16 cellular contexts compared by ENCODE assay signal in genomic region chr3:94082412-94082937, GRCh38. TPM values are rescaled to one million over a fixed set of nuclear protein-coding genes. Genes with fewer than 3 reads are reported as not detected.
DNase-seq lines count a peak whose midpoint lies in the region; ATAC-seq, FAIRE-seq and TF ChIP-seq lines count a peak whose summit lies in the region.
"Had no signal": no experiment of that assay in that cellular context is flagged by ENCODE, and none has a peak within 500 bp of the region (broad histone marks: within the 10 kb centered on the region; RNA-seq: fewer than 3 reads in every experiment).

No MANE protein-coding gene starts in this region.

- H3K4me3 ChIP-seq in A549 = no peak overlapping the region
- H3K4me3 ChIP-seq in HEK293 (ENCODE audit: low read depth, low read length) = no peak overlapping the region; the same call in 1 of the 2 replicates
- H3K4me3 ChIP-seq: SJSA1 had no signal

- TF ChIP-seq CTCF in A549 (IDR thresholded peaks at IDR 0.05) = no peak
- TF ChIP-seq CTCF in HEK293 (tag by site-specific recombination; IDR thresholded peaks at IDR 0.05) = no peak

- H3K27ac ChIP-seq in A549 (no peak overlapping the region), HEK293 (ENCODE audit: extremely low read depth, low read depth, low read length) (peak overlapping the region; percentile 46; the same call in 1 of the 2 replicates)
- H3K27ac ChIP-seq: brain microvascular endothelial cell, SJSA1 had no signal

- ATAC-seq in A549 (no peak), HG02678 (IDR thresholded peaks at IDR 0.05; ENCODE audit: unreplicated experiment) (no peak)
- ATAC-seq: esophagus mucosa had no signal

- no peak for TF ChIP-seq POLR2A in A549 (IDR thresholded peaks at IDR 0.05; ENCODE audit: low read length)

- peaks cover 4 to 16% of the 10 kb centered on the region in 2 experiments; a peak in 2 of 3 replicates for H3K36me3 ChIP-seq in HEK293 (ENCODE audit: control insufficient read depth in 2 of 2, insufficient read depth in 1 of 2, low read length in 2 of 2)
- H3K36me3 ChIP-seq: brain microvascular endothelial cell had no signal

- H3K9me3 ChIP-seq in A549 (no peaks in the 10 kb centered on the region), HEK293 (ENCODE audit: control insufficient read depth, insufficient read depth, low read depth, low read length) (no peaks in the 10 kb centered on the region)
- H3K9me3 ChIP-seq: SJSA1 had no signal

- 93% methylated on average over 7 of the region's 7 CpGs for WGBS in A549 (ENCODE audit: missing lambda C conversion rate)

- DNase-seq in A549 (ENCODE audit: low read depth in 1 of 2, low spot score in 1 of 2) (no peak), NCI-H2107 treated with DMSO at 0.1 percent for 48 hours (lab: John Stamatoyannopoulos, UW; ENCODE audit: unreplicated experiment) (peak; percentile 88), astrocyte of the hippocampus (ENCODE audit: low read depth, low spot score) (peak; percentile 28), NOMO-1 treated with dmso at 0.1 percent for 144 hours (lab: John Stamatoyannopoulos, UW; ENCODE audit: unreplicated experiment) (no peak), cerebellar nuclear complex (lab: John Stamatoyannopoulos, UW) (no peak)
- DNase-seq in stimulated activated CD4-positive, alpha-beta T cell treated with anti-CD3 and anti-CD28 coated beads, Interleukin-1b, Interleukin-23, amount 100 ng/mL, for 48 hours = no peak
- DNase-seq: activated naive CD4-positive, alpha-beta T cell treated with anti-CD3 and anti-CD28 coated beads, Interleukin-2, amount 10 ng/mL, durations not matched to agents 7 days and 5 days; brain microvascular endothelial cell; CD4-positive, alpha-beta memory T cell; T1000 had no signal

- H3K4me1 ChIP-seq in A549 = no peaks in the 10 kb centered on the region
- H3K4me1 ChIP-seq in HEK293 (ENCODE audit: control insufficient read depth, insufficient read depth, low read length) = no peaks in the 10 kb centered on the region; the same call in 1 of the 2 replicates
- H3K4me1 ChIP-seq: SJSA1 had no signal

- no peak for TF ChIP-seq RAD21 in A549 (conservative IDR thresholded peaks at IDR 0.05 in 1 of 2, IDR thresholded peaks at IDR 0.05 in 1 of 2)

- TF ChIP-seq EP300 in A549 (IDR thresholded peaks at IDR 0.05) = no peak

- CTCF ChIA-PET in A549 (lab: Yijun Ruan, JAX) = interaction anchor here (2.2 kb wide), 1 partner anchor 13 kb away, joined by 7 read pairs; no protein-coding TSS in a partner anchor
- CTCF ChIA-PET in HEK293 (lab: Yijun Ruan, JAX) = interaction anchor here (0.6 to 1.6 kb wide), 4 partner anchors 8 to 254 kb away, joined by 3 read pairs; no protein-coding TSS in a partner anchor

- peak; percentile 13 for FAIRE-seq in A549 (lab: Jason Lieb, UNC)
- FAIRE-seq: keratinocyte had no signal

- H3K4me2 ChIP-seq in A549 = no peak overlapping the region

- POLR2A ChIA-PET in A549 (lab: Yijun Ruan, JAX) = interaction anchor here (0.5 kb wide), 1 partner anchor 56 kb away, joined by 3 read pairs; no protein-coding TSS in a partner anchor
- POLR2A ChIA-PET in HEK293 (lab: Yijun Ruan, JAX) = interaction anchor here (0.9 to 2.3 kb wide), 2 partner anchors 19 to 23 kb away, joined by 3 to 11 read pairs; partner anchors contain the start of genes DHFR2 and NSUN3

TF ChIP-seq in A549, 52 proteins besides CTCF, POLR2A, EP300 and RAD21:
- TF ChIP-seq NPAS2 (CRISPR knock-in tag; IDR thresholded peaks at IDR 0.05; ENCODE audit: borderline replicate concordance) = no peak
- no peak for TF ChIP-seq ATOH8 (CRISPR knock-in tag; IDR thresholded peaks at IDR 0.05; ENCODE audit: low read depth)
- no peak for TF ChIP-seq ZSCAN20 (CRISPR knock-in tag; IDR thresholded peaks at IDR 0.05)
- no peak for TF ChIP-seq KDM5A (IDR thresholded peaks at IDR 0.05)
- TF ChIP-seq BCL3 (IDR thresholded peaks at IDR 0.05) = no peak
- no peak for TF ChIP-seq EHF (CRISPR knock-in tag; IDR thresholded peaks at IDR 0.05)
TF ChIP-seq in A549: peak in this region for 0.

TF ChIP-seq in HEK293, 187 proteins besides CTCF, POLR2A, EP300 and RAD21 (continues in another document):
- TF ChIP-seq ZNF23 (tag by site-specific recombination; IDR thresholded peaks at IDR 0.05; ENCODE audit: borderline replicate concordance) (no peak), YY1 (tag by site-specific recombination; IDR thresholded peaks at IDR 0.05) (no peak), AEBP2 (tag by site-specific recombination; IDR thresholded peaks at IDR 0.05; ENCODE audit: borderline replicate concordance) (no peak), ZNF626 (tag by site-specific recombination; IDR thresholded peaks at IDR 0.05) (no peak), ZBTB1 (tag by site-specific recombination; IDR thresholded peaks at IDR 0.05) (no peak), ZNF704 (tag by site-specific recombination; IDR thresholded peaks at IDR 0.05) (no peak), KLF1 (tag by site-specific recombination; IDR thresholded peaks at IDR 0.05) (peak; percentile 65), ZNF529 (tag by site-specific recombination; IDR thresholded peaks at IDR 0.05; ENCODE audit: insufficient replicate concordance) (no peak), SCRT1 (tag by site-specific recombination; IDR thresholded peaks at IDR 0.05; ENCODE audit: borderline replicate concordance) (no peak), ZNF549 (tag by site-specific recombination; IDR thresholded peaks at IDR 0.05) (no peak), ZNF211 (tag by site-specific recombination; IDR thresholded peaks at IDR 0.05; ENCODE audit: low read depth) (no peak), ZNF501 (tag by site-specific recombination; IDR thresholded peaks at IDR 0.05) (peak; percentile 74), BCL11B (tag by site-specific recombination; IDR thresholded peaks at IDR 0.05; ENCODE audit: low read depth) (peak; percentile 61; the same call in 1 of the 2 replicates), ZSCAN16 (tag by site-specific recombination; IDR thresholded peaks at IDR 0.05) (no peak), OVOL3 (tag by site-specific recombination; IDR thresholded peaks at IDR 0.05) (no peak), ZNF16 (tag by site-specific recombination; IDR thresholded peaks at IDR 0.05; ENCODE audit: low read depth) (no peak), ZXDB (tag by site-specific recombination; IDR thresholded peaks at IDR 0.05) (0 out of 2 replicates have a peak, but pooled peaks have one; percentile 56), ZNF2 (tag by site-specific recombination; IDR thresholded peaks at IDR 0.05) (no peak), PRDM6 (tag by site-specific recombination; IDR thresholded peaks at IDR 0.05) (peak; percentile 90)

RNA-seq across cellular contexts. Expression of gene NSUN3, which starts 19.6 kb away (rescaled TPM):
- 13.5 and 22.5 TPM in 2 replicates for polyA plus RNA-seq in A549 (2011; rRNA removed)
- 4.8 and 5.6 TPM in 2 replicates for polyA plus RNA-seq in A549 (2012; cell fraction: cytosol; rRNA removed)
- polyA plus RNA-seq in A549 (2012; cell fraction: nucleus; rRNA removed) = 2.3 and 3.8 TPM in 2 replicates
- 8.6 to 11.0 TPM (median 8.8 TPM) in 3 replicates for polyA plus RNA-seq in A549 (2017; fragmentation: RNase III; extraction: RNeasy Plus Mini Kit Qiagen cat#74134 plus additional on column Dnase treatment)
- polyA minus RNA-seq in A549 (2011; rRNA and poly(A)+ RNA removed) = 22.3 and 25.7 TPM in 2 replicates

RNA-seq across cellular contexts. Expression of gene DHFR2, which starts 19.8 kb away (rescaled TPM):
- polyA plus RNA-seq in A549 (2011; rRNA removed) (5.4 and 6.2 TPM in 2 replicates), A549 (2017; fragmentation: RNase III; extraction: RNeasy Plus Mini Kit Qiagen cat#74134 plus additional on column Dnase treatment) (6.3 to 6.8 TPM (median 6.4 TPM) in 3 replicates)
- 1.4 and 1.5 TPM in 2 replicates for polyA plus RNA-seq in A549 (2012; cell fraction: cytosol; rRNA removed)
- 0.68 and 0.82 TPM in 2 replicates for polyA plus RNA-seq in A549 (2012; cell fraction: nucleus; rRNA removed)
- polyA minus RNA-seq in A549 (2011; rRNA and poly(A)+ RNA removed) = 3.5 and 3.7 TPM in 2 replicates

RNA-seq across cellular contexts. Expression of gene STX19, which starts 54.1 kb away (rescaled TPM):
- polyA plus RNA-seq in A549 (2011; rRNA removed) (0.08 and 0.17 TPM in 2 replicates), A549 (2017; fragmentation: RNase III; extraction: RNeasy Plus Mini Kit Qiagen cat#74134 plus additional on column Dnase treatment) (not detected in 3 replicates)
- polyA plus RNA-seq in A549 (2012; cell fraction: cytosol; rRNA removed) = not detected in 2 replicates
- polyA plus RNA-seq in A549 (2012; cell fraction: nucleus; rRNA removed) = not detected in 2 replicates
- not detected in 2 replicates for polyA minus RNA-seq in A549 (2011; rRNA and poly(A)+ RNA removed)
- polyA plus RNA-seq: AG04450 had no signal

Comparison
In these comparisons a context has a peak if more than half of its experiments do, and no peak if none do; other contexts are left out.
1. DNase-seq: peak in NCI-H2107 treated with DMSO at 0.1 percent for 48 hours (single experiment) and astrocyte of the hippocampus (single experiment); none in A549 (0 of 2), stimulated activated CD4-positive, alpha-beta T cell treated with anti-CD3 and anti-CD28 coated beads, Interleukin-1b, Interleukin-23, amount 100 ng/mL, for 48 hours (single experiment), NOMO-1 treated with dmso at 0.1 percent for 144 hours (single experiment) and cerebellar nuclear complex (0 of 2).